1 cellular context compared by ENCODE assay signal in genomic region chr13:99355267-99356215, GRCh38.
TF ChIP-seq lines count a peak whose summit lies in the region.

No MANE protein-coding gene starts in this region.

TF ChIP-seq in GM23338, 12 proteins besides CTCF, POLR2A, EP300 and RAD21 (continued from another document):
- TF ChIP-seq ZNF462 (CRISPR knock-in tag; IDR thresholded peaks at IDR 0.05) = no peak
TF ChIP-seq in GM23338: peak in this region for 0.
